Comparison of ENCODE assay signal across 18 cellular contexts in genomic region chr13:49657241-49657641, GRCh38. TPM values are rescaled to one million over a fixed set of nuclear protein-coding genes. Genes with fewer than 3 reads are reported as not detected.
"Had no signal": no experiment of that assay in that cellular context is flagged by ENCODE, and none has a peak within 500 bp of the region (broad histone marks: within the 10 kb centered on the region; RNA-seq: fewer than 3 reads in every experiment).

No MANE protein-coding gene starts in this region.

- H3K36me3 ChIP-seq: colonic mucosa, right atrium auricular region had no signal

- H3K27me3 ChIP-seq: colonic mucosa, right atrium auricular region, transverse colon had no signal

- ATAC-seq: activated naive CD4-positive, alpha-beta T cell treated with anti-CD3 and anti-CD28 coated beads, Interleukin-2, amount 50 U/mL, for 72 hours; activated T-cell treated with anti-CD3 and anti-CD28 coated beads, Interleukin-2, amount 50 U/mL, for 72 hours; natural killer cell had no signal

- H3K27ac ChIP-seq: colonic mucosa, right atrium auricular region, transverse colon had no signal

- H3K4me3 ChIP-seq: colonic mucosa, right atrium auricular region, smooth muscle cell, transverse colon had no signal

- DNase-seq: activated CD4-positive, alpha-beta T cell treated with anti-CD3 and anti-CD28 coated beads, Interleukin-2, amount 10 ng/mL, durations not matched to agents 7 days and 5 days; activated CD8-positive, alpha-beta memory T cell treated with anti-CD3 and anti-CD28 coated beads, Interleukin-2, amount 50 U/mL, for 48 hours; activated gamma-delta T cell; activated T-cell treated with anti-CD3 and anti-CD28 coated beads, Interleukin-2, amount 50 U/mL, for 72 hours; amniotic stem cell; colonic mucosa; effector CD4-positive, alpha-beta T cell; kidney glomerular epithelial cell; mesenchymal stem cell; natural killer cell; posterior cingulate gyrus; stimulated activated CD4-positive, alpha-beta T cell treated with anti-CD3 and anti-CD28 coated beads, Interleukin-4, amount 100 ng/mL, for 4 hours; stimulated activated CD8-positive, alpha-beta memory T cell treated with anti-CD3 and anti-CD28 coated beads, Interleukin-4, amount 100 ng/mL, for 48 hours; stimulated activated naive CD4-positive, alpha-beta T cell treated with Interleukin-2 at 50 U/mL for 16 hours; transverse colon had no signal

- H3K9me3 ChIP-seq: colonic mucosa, right atrium auricular region, transverse colon had no signal

- H3K4me1 ChIP-seq: colonic mucosa, right atrium auricular region had no signal

RNA-seq across cellular contexts. Expression of gene ARL11, which starts 28.9 kb away (rescaled TPM):
- total RNA-seq: smooth muscle cell had no signal
